Comparison of ENCODE assay signal across 25 cellular contexts in genomic region chrX:68299923-68300322, GRCh38.
"Had no signal": no experiment of that assay in that cellular context is flagged by ENCODE, and none has a peak within 500 bp of the region (broad histone marks: within the 10 kb centered on the region; RNA-seq: fewer than 3 reads in every experiment).

No MANE protein-coding gene starts in this region.

- ATAC-seq: activated CD8-positive, alpha-beta memory T cell treated with anti-CD3 and anti-CD28 coated beads, Interleukin-2, amount 10 ng/mL, durations not matched to agents 7 days and 5 days; activated naive CD8-positive, alpha-beta T cell treated with anti-CD3 and anti-CD28 coated beads, Interleukin-2, amount 50 U/mL, for 24 hours; effector memory CD8-positive, alpha-beta T cell; left colon; right cardiac atrium; T-helper 17 cell; upper lobe of right lung had no signal

- H2AFZ ChIP-seq: parathyroid adenoma had no signal

- H3K27ac ChIP-seq: parathyroid adenoma, skin epidermis, thyroid gland, upper lobe of right lung had no signal

- H3K4me3 ChIP-seq: skin epidermis, thyroid gland, upper lobe of right lung had no signal

- H3K9ac ChIP-seq: parathyroid adenoma had no signal

- H3K36me3 ChIP-seq: thyroid gland, upper lobe of right lung had no signal

- H3K27me3 ChIP-seq: thyroid gland, upper lobe of right lung had no signal

- H3K4me1 ChIP-seq: parathyroid adenoma, thyroid gland, upper lobe of right lung had no signal

- H3K9me3 ChIP-seq: thyroid gland, upper lobe of right lung had no signal

- DNase-seq: activated CD4-positive, alpha-beta memory T cell treated with anti-CD3 and anti-CD28 coated beads, Interleukin-2, amount 10 ng/mL, durations not matched to agents 7 days and 5 days; activated CD4-positive, alpha-beta T cell treated with anti-CD3 and anti-CD28 coated beads for 48 hours; activated CD4-positive, CD25-positive, alpha-beta regulatory T cell; activated CD8-positive, alpha-beta memory T cell treated with anti-CD3 and anti-CD28 coated beads, Interleukin-2, amount 10 ng/mL, durations not matched to agents 7 days and 5 days; activated gamma-delta T cell; activated naive CD4-positive, alpha-beta T cell treated with anti-CD3 and anti-CD28 coated beads, Interleukin-2, amount 50 U/mL, for 16 hours; activated naive CD8-positive, alpha-beta T cell treated with anti-CD3 and anti-CD28 coated beads, Interleukin-2, amount 50 U/mL, for 24 hours; activated T-cell treated with anti-CD3 and anti-CD28 coated beads for 4 hours; anterior cingulate cortex; effector memory CD8-positive, alpha-beta T cell; head of caudate nucleus; islet precursor cell; left colon; mesenchymal stem cell; nephron progenitor cell; nucleus accumbens; right cardiac atrium; stimulated activated CD4-positive, alpha-beta T cell treated with anti-CD3 and anti-CD28 coated beads, Interleukin-1b, Interleukin-23, amount 100 ng/mL, for 48 hours; substantia nigra; SW 1271; T-helper 17 cell; thyroid gland; upper lobe of right lung had no signal

- H3K79me2 ChIP-seq: parathyroid adenoma had no signal
